In genomic region chr7:85474234-85474633, GRCh38 we compare ENCODE assay signal across 10 cellular contexts.
A peak's percentile ranks its signal among the peaks of the same experiment; 100 is the strongest.
DNase-seq lines count a peak whose midpoint lies in the region; ATAC-seq and TF ChIP-seq lines count a peak whose summit lies in the region.
"Had no signal": no experiment of that assay in that cellular context is flagged by ENCODE, and none has a peak within 500 bp of the region (broad histone marks: within the 10 kb centered on the region; RNA-seq: fewer than 3 reads in every experiment).

No MANE protein-coding gene starts in this region.

- DNase-seq in mammary epithelial cell (peak; percentile 20), MCF 10A (ENCODE audit: unreplicated experiment) (no peak), anterior cingulate cortex (lab: John Stamatoyannopoulos, UW) (no peak), BE2C (no peak), OCI-M2 (lab: John Stamatoyannopoulos, UW; ENCODE audit: unreplicated experiment) (no peak)
- no peak for DNase-seq in stimulated activated naive B cell treated with anti-CD40 and anti-IgM and Interleukin-4, amounts not matched to agents 10 μg/mL and 1 μg/mL and 100 μg/mL, for 72 hours
- DNase-seq: NCI-H510A had no signal

- H3K4me3 ChIP-seq in mammary epithelial cell (replicated peaks in 1 of 3; ENCODE audit: insufficient read depth in 1 of 3, low read depth in 2 of 3, low read length in 3 of 3) (no peak overlapping the region), BE2C (ENCODE audit: low read depth, low read length) (no peak overlapping the region)

- no peak overlapping the region for H3K9ac ChIP-seq in mammary epithelial cell (ENCODE audit: insufficient read depth, low read length)

- H3K4me1 ChIP-seq in mammary epithelial cell (ENCODE audit: insufficient read depth, low read length) (no peaks in the 10 kb centered on the region), BE2C (no peaks in the 10 kb centered on the region)

- BruUV-seq in mammary epithelial cell (replicated peaks; lab: Mats Ljungman, UMichigan) (no TSS peak), MCF 10A (replicated peaks; lab: Mats Ljungman, UMichigan) (no TSS peak)

- CTCF ChIA-PET in mammary epithelial cell (lab: Charles Lee; ENCODE audit: low non-redundant PET) (no interaction called here), MCF 10A (lab: Yijun Ruan, JAX) (no interaction called here)

- H3K27ac ChIP-seq in mammary epithelial cell (ENCODE audit: insufficient read depth, low read depth, low read length) = no peak overlapping the region

- H3K36me3 ChIP-seq in mammary epithelial cell (ENCODE audit: insufficient read depth, low read length) (no peaks in the 10 kb centered on the region), BE2C (no peaks in the 10 kb centered on the region)

- H3K27me3 ChIP-seq in mammary epithelial cell (ENCODE audit: insufficient read depth, low read length) = no peaks in the 10 kb centered on the region
- H3K27me3 ChIP-seq in BE2C = no peaks in the 10 kb centered on the region

- peaks cover 83% of the 10 kb centered on the region for H3K27me3 Mint-ChIP-seq in MCF 10A (ENCODE audit: insufficient read depth, unreplicated experiment)
- H3K27me3 Mint-ChIP-seq in stimulated activated naive B cell treated with anti-CD40 and anti-IgM and Interleukin-4, amounts not matched to agents 10 μg/mL and 1 μg/mL and 100 μg/mL, for 72 hours = no peaks in the 10 kb centered on the region

- H3K9me3 Mint-ChIP-seq in MCF 10A (ENCODE audit: unreplicated experiment) = no peaks in the 10 kb centered on the region
- H3K9me3 Mint-ChIP-seq in stimulated activated naive B cell treated with anti-CD40 and anti-IgM and Interleukin-4, amounts not matched to agents 10 μg/mL and 1 μg/mL and 100 μg/mL, for 72 hours = no peaks in the 10 kb centered on the region
- H3K9me3 Mint-ChIP-seq: mesothelial cell of epicardium had no signal

- no peaks in the 10 kb centered on the region for H3K9me3 ChIP-seq in mammary epithelial cell (replicated peaks; ENCODE audit: insufficient read depth, low read length)
- H3K9me3 ChIP-seq in BE2C = no peaks in the 10 kb centered on the region

- H3K79me2 ChIP-seq in mammary epithelial cell (ENCODE audit: insufficient read depth, low read length) = no peaks in the 10 kb centered on the region

- H3K27ac Mint-ChIP-seq in MCF 10A (ENCODE audit: low read depth, unreplicated experiment) = no peak overlapping the region
- H3K27ac Mint-ChIP-seq in stimulated activated naive B cell treated with anti-CD40 and anti-IgM and Interleukin-4, amounts not matched to agents 10 μg/mL and 1 μg/mL and 100 μg/mL, for 72 hours = no peak overlapping the region
- H3K27ac Mint-ChIP-seq: mesothelial cell of epicardium had no signal

- no peaks in the 10 kb centered on the region for H4K20me1 ChIP-seq in mammary epithelial cell (ENCODE audit: insufficient read depth, low read length)

- no peaks in the 10 kb centered on the region for H3K36me3 Mint-ChIP-seq in MCF 10A (ENCODE audit: insufficient read depth, unreplicated experiment)
- H3K36me3 Mint-ChIP-seq in stimulated activated naive B cell treated with anti-CD40 and anti-IgM and Interleukin-4, amounts not matched to agents 10 μg/mL and 1 μg/mL and 100 μg/mL, for 72 hours = no peaks in the 10 kb centered on the region
- H3K36me3 Mint-ChIP-seq: mesothelial cell of epicardium had no signal

- no peak overlapping the region for H2AFZ ChIP-seq in mammary epithelial cell (ENCODE audit: low read depth, low read length)

- intact Hi-C loops in mammary epithelial cell (cut with micrococcal nuclease) = no loop called here
- intact Hi-C loops in MCF 10A (cut with micrococcal nuclease) = loop anchor here (5.0 kb wide), 1 partner anchor 278 kb away; no protein-coding TSS in a partner anchor

- no peak overlapping the region for H3K4me2 ChIP-seq in mammary epithelial cell (ENCODE audit: insufficient read depth, low read depth, low read length)

- POLR2A ChIA-PET in MCF 10A (lab: Yijun Ruan, JAX) = no interaction called here

- dilution Hi-C loops in mammary epithelial cell (cut with HindIII; ENCODE audit: low sequenced_read_pairs) = no loop called here

- in situ Hi-C loops in mammary epithelial cell (cut with MboI; ENCODE audit: low sequenced_read_pairs in 2 of 2) = loop anchor here (25.0 kb wide), 1 partner anchor 437 kb away; no protein-coding TSS in a partner anchor

- peak; percentile 76 for ATAC-seq in HG02678 (IDR thresholded peaks at IDR 0.05; ENCODE audit: unreplicated experiment)
- peak; percentile 79 for ATAC-seq in HG03460 (IDR thresholded peaks at IDR 0.05; ENCODE audit: unreplicated experiment)
- ATAC-seq in stimulated activated naive B cell treated with anti-CD40 and anti-IgM and Interleukin-4, amounts not matched to agents 10 μg/mL and 1 μg/mL and 100 μg/mL, for 72 hours (replicated peaks) = peak; percentile 71 to 81

- 28% methylated on average over 2 of the region's 2 CpGs for WGBS in mammary epithelial cell (ENCODE audit: low coverage, missing lambda C conversion rate)

- no peak overlapping the region for H3K4me3 Mint-ChIP-seq in MCF 10A (ENCODE audit: unreplicated experiment)
- no peak overlapping the region for H3K4me3 Mint-ChIP-seq in stimulated activated naive B cell treated with anti-CD40 and anti-IgM and Interleukin-4, amounts not matched to agents 10 μg/mL and 1 μg/mL and 100 μg/mL, for 72 hours
- H3K4me3 Mint-ChIP-seq: mesothelial cell of epicardium had no signal

- no peaks in the 10 kb centered on the region for H3K4me1 Mint-ChIP-seq in MCF 10A (ENCODE audit: insufficient read depth, unreplicated experiment)
- peaks cover 5 to 21% of the 10 kb centered on the region in 2 donors for H3K4me1 Mint-ChIP-seq in stimulated activated naive B cell treated with anti-CD40 and anti-IgM and Interleukin-4, amounts not matched to agents 10 μg/mL and 1 μg/mL and 100 μg/mL, for 72 hours

- TF ChIP-seq CTCF in mammary epithelial cell (conservative IDR thresholded peaks at IDR 0.05 in 1 of 2, IDR thresholded peaks at IDR 0.05 in 1 of 2; ENCODE audit: extremely low read depth in 1 of 2, insufficient read depth in 1 of 2, low read depth in 1 of 2, low read length in 2 of 2) (no peak), MCF 10A (IDR thresholded peaks at IDR 0.05; ENCODE audit: unreplicated experiment) (no peak), BE2C (IDR thresholded peaks at IDR 0.05; ENCODE audit: low read depth, low read length) (no peak)
